ENCODE assay signal across 8 cellular contexts in genomic region chr17:65123757-65124675, GRCh38. TPM values are rescaled to one million over a fixed set of nuclear protein-coding genes. Genes with fewer than 3 reads are reported as not detected.
DNase-seq lines count a peak whose midpoint lies in the region; ATAC-seq, FAIRE-seq and TF ChIP-seq lines count a peak whose summit lies in the region.

No MANE protein-coding gene starts in this region.

- no peak for TF ChIP-seq RAD21 in A549 (conservative IDR thresholded peaks at IDR 0.05 in 1 of 2, IDR thresholded peaks at IDR 0.05 in 1 of 2)
- TF ChIP-seq RAD21 in HCT116 (IDR thresholded peaks at IDR 0.05; ENCODE audit: low read depth): no peak

- CTCF ChIA-PET in A549 (lab: Yijun Ruan, JAX) (interaction anchor here (0.9 to 3.2 kb wide), 7 partner anchors 10 to 162 kb away, joined by 3 to 22 read pairs (median 4); partner anchors contain the start of gene RGS9), HCT116 (lab: Charles Lee) (interaction anchor here (0.9 to 2.9 kb wide), 3 partner anchors 13 to 24 kb away, joined by 3 to 8 read pairs (median 4); partner anchors contain the start of gene RGS9)

- TF ChIP-seq CTCF in A549 (IDR thresholded peaks at IDR 0.05) (no peak), HCT116 (IDR thresholded peaks at IDR 0.05 in 2 of 3, conservative IDR thresholded peaks at IDR 0.05 in 1 of 3; ENCODE audit: borderline replicate concordance in 1 of 3, insufficient read depth in 1 of 3, low read depth in 2 of 3, low read length in 2 of 3) (no peak), brain microvascular endothelial cell (IDR thresholded peaks at IDR 0.05; ENCODE audit: low read depth, low read length, missing control alignments) (no peak)

- H3K9me2 ChIP-seq in HCT116 (ENCODE audit: insufficient read depth): no peaks in the 10 kb centered on the region

- H3K4me2 ChIP-seq in A549 (peak overlapping the region; percentile 71), HCT116 (ENCODE audit: low read length) (peak overlapping the region; percentile 80)

- 50% methylated on average over 9 of the region's 9 CpGs for WGBS in A549 (ENCODE audit: missing lambda C conversion rate)

- TF ChIP-seq POLR2A in A549 (IDR thresholded peaks at IDR 0.05; ENCODE audit: low read length) (no peak), HCT116 (IDR thresholded peaks at IDR 0.05; ENCODE audit: borderline replicate concordance, extremely low read depth, insufficient read depth, insufficient read length) (no peak)

- in situ Hi-C loops in brain microvascular endothelial cell (cut with HindIII; ENCODE audit: low pct_ligation_motif_present, low sequenced_read_pairs): no loop called here

- peak overlapping the region; percentile 94 for H2AFZ ChIP-seq in HCT116 (ENCODE audit: low read depth, low read length, poor library complexity, severe bottlenecking)

- no peaks in the 10 kb centered on the region for H4K20me1 ChIP-seq in HCT116 (ENCODE audit: insufficient read depth)

- H3K36me3 ChIP-seq in HCT116 (ENCODE audit: control insufficient read depth in 1 of 2, insufficient read depth in 2 of 2, low read length in 2 of 2) (no peaks in the 10 kb centered on the region), brain microvascular endothelial cell (replicated peaks) (no peaks in the 10 kb centered on the region)

- TF ChIP-seq EP300 in A549 (IDR thresholded peaks at IDR 0.05): no peak

- intact Hi-C loops in HCT116 (cut with micrococcal nuclease): no loop called here

- BruUV-seq in HCT116 (replicated peaks; lab: Mats Ljungman, UMichigan): TSS peak; percentile 77

- H3K27ac ChIP-seq in A549 (peak overlapping the region; percentile 77 to 93), HCT116 (ENCODE audit: low read depth, low read length) (peak overlapping the region; percentile 73; the same call in 1 of the 2 replicates), brain microvascular endothelial cell (peak overlapping the region; percentile 54)

- H3K9me3 ChIP-seq in A549: no peaks in the 10 kb centered on the region
- H3K9me3 ChIP-seq in HCT116 (ENCODE audit: control insufficient read depth in 1 of 2, insufficient read depth in 1 of 2, low read depth in 1 of 2, low read length in 2 of 2): no peaks in the 10 kb centered on the region
- H3K9me3 ChIP-seq in mononuclear cell (ENCODE audit: low read depth, low read length): no peaks in the 10 kb centered on the region

- H3K4me3 ChIP-seq in A549: peak overlapping the region; percentile 53
- peak overlapping the region; percentile 71 to 73 for H3K4me3 ChIP-seq in HCT116 (replicated peaks in 1 of 2; ENCODE audit: low read depth in 1 of 2, low read length in 2 of 2)
- H3K4me3 ChIP-seq in brain microvascular endothelial cell (ENCODE audit: low read depth, low read length): peak overlapping the region; percentile 67
- H3K4me3 ChIP-seq in mononuclear cell (ENCODE audit: low read length): peak overlapping the region; percentile 63

- RAD21 ChIA-PET in HCT116 (lab: Charles Lee; ENCODE audit: low non-redundant PET in 1 of 2, low total read pairs in 2 of 2, uncharacterized antibody in 2 of 2, unreplicated experiment in 2 of 2): no interaction called here

- FAIRE-seq in A549 (lab: Jason Lieb, UNC): peak; percentile 28

- H3K9ac ChIP-seq in HCT116 (ENCODE audit: low read length): peak overlapping the region; percentile 80

- H3K4me1 ChIP-seq in A549: peaks cover 19% of the 10 kb centered on the region
- peaks cover 5 to 17% of the 10 kb centered on the region in 2 experiments; a peak in 3 of 4 replicates for H3K4me1 ChIP-seq in HCT116 (ENCODE audit: control insufficient read depth in 1 of 2, insufficient read depth in 2 of 2, low read length in 2 of 2)
- peaks cover 15% of the 10 kb centered on the region for H3K4me1 ChIP-seq in mononuclear cell (ENCODE audit: insufficient read depth, low read length)

- peak in 1 of 2 experiments; percentile 33 for DNase-seq in A549 (ENCODE audit: low read depth in 1 of 2, low spot score in 1 of 2)
- no peak for DNase-seq in HCT116 (ENCODE audit: low read depth, low spot score)
- no peak for DNase-seq in brain microvascular endothelial cell
- no peak for DNase-seq in NCI-H1048 (lab: John Stamatoyannopoulos, UW)
- no peak for DNase-seq in hippocampal formation (lab: John Stamatoyannopoulos, UW)

- POLR2A ChIA-PET in A549 (lab: Yijun Ruan, JAX) (interaction anchor here (0.6 to 2.5 kb wide), 6 partner anchors 16 to 205 kb away, joined by 3 to 13 read pairs (median 4); partner anchors contain the start of genes GNA13 and LRRC37A3), HCT116 (lab: Charles Lee) (interaction anchor here (1.2 to 2.2 kb wide), 4 partner anchors 13 to 149 kb away, joined by 4 to 14 read pairs (median 6); partner anchors contain the start of gene RGS9)

- peak in 1 of 2 experiments; percentile 31; a peak in 3 of 6 replicates for ATAC-seq in A549
- peak; percentile 21 for ATAC-seq in HCT116
- no peak for ATAC-seq in GM21423 (IDR thresholded peaks at IDR 0.05; ENCODE audit: unreplicated experiment)
- no peak for ATAC-seq in HG03196 (IDR thresholded peaks at IDR 0.05; ENCODE audit: unreplicated experiment)

- H3K27me3 ChIP-seq in HCT116 (ENCODE audit: insufficient read depth, low read length) (peaks cover 2% of the 10 kb centered on the region; the same call in 1 of the 2 replicates), brain microvascular endothelial cell (replicated peaks) (no peaks in the 10 kb centered on the region), mononuclear cell (ENCODE audit: insufficient read depth, low read length) (no peaks in the 10 kb centered on the region)

- H3K79me2 ChIP-seq in HCT116 (ENCODE audit: insufficient read depth, low read length): no peaks in the 10 kb centered on the region

TF ChIP-seq in A549, 52 proteins besides CTCF, POLR2A, EP300 and RAD21:
- no peak for TF ChIP-seq RCOR1 (IDR thresholded peaks at IDR 0.05; ENCODE audit: low read depth, low read length)
- no peak for TF ChIP-seq FOXS1 (CRISPR knock-in tag; IDR thresholded peaks at IDR 0.05)
- TF ChIP-seq FOSL2 (IDR thresholded peaks at IDR 0.05): no peak
- TF ChIP-seq FOSL2 (CRISPR knock-in tag; IDR thresholded peaks at IDR 0.05): peak; percentile 53

TF ChIP-seq in HCT116, 20 proteins besides CTCF, POLR2A, EP300 and RAD21:
- TF ChIP-seq MAX (IDR thresholded peaks at IDR 0.05) (no peak), ZNF274 (IDR thresholded peaks at IDR 0.05; ENCODE audit: low read depth, low read length) (no peak), JUND (IDR thresholded peaks at IDR 0.05) (no peak), ZFX (IDR thresholded peaks at IDR 0.05) (no peak), TCF7L2 (IDR thresholded peaks at IDR 0.05; ENCODE audit: borderline replicate concordance, extremely low read depth, insufficient read depth, insufficient read length) (no peak), EZH2 (IDR thresholded peaks at IDR 0.05) (no peak), FOSL1 (IDR thresholded peaks at IDR 0.05; ENCODE audit: low read depth) (no peak), ZBTB33 (IDR thresholded peaks at IDR 0.05; ENCODE audit: extremely low read depth, insufficient replicate concordance, low read length) (no peak), SIN3A (IDR thresholded peaks at IDR 0.05; ENCODE audit: low read depth) (no peak), EZH2phosphoT487 (IDR thresholded peaks at IDR 0.05; ENCODE audit: borderline replicate concordance) (no peak), EGR1 (IDR thresholded peaks at IDR 0.05; ENCODE audit: low read depth) (no peak), POLR2AphosphoS5 (IDR thresholded peaks at IDR 0.05; ENCODE audit: low read depth, low read length) (no peak), ATF3 (IDR thresholded peaks at IDR 0.05) (no peak), ELF1 (IDR thresholded peaks at IDR 0.05; ENCODE audit: borderline replicate concordance, low read depth) (no peak)

RNA-seq across cellular contexts. Expression of gene RGS9, which starts 13.2 kb away (rescaled TPM):
- 11.2 and 14.3 TPM in 2 replicates for polyA plus RNA-seq in A549 (2011; rRNA removed)
- polyA plus RNA-seq in A549 (2012; cell fraction: cytosol; rRNA removed): 5.5 and 6.1 TPM in 2 replicates
- polyA plus RNA-seq in A549 (2012; cell fraction: nucleus; rRNA removed): 1.5 and 2.3 TPM in 2 replicates
- 6.9 to 8.2 TPM (median 7.0 TPM) in 3 replicates for polyA plus RNA-seq in A549 (2017; fragmentation: RNase III; extraction: RNeasy Plus Mini Kit Qiagen cat#74134 plus additional on column Dnase treatment)
- polyA minus RNA-seq in A549 (2011; rRNA and poly(A)+ RNA removed): 7.6 and 8.6 TPM in 2 replicates
- 8.6 TPM for total RNA-seq in HCT116 (2021; ENCODE audit: unreplicated experiment)
- 4.1 and 5.2 TPM in 2 replicates for polyA plus RNA-seq in HCT116 (2012)
- total RNA-seq in mononuclear cell: 3.5 TPM
